ENCODE assay signal across 8 cellular contexts in genomic region chr1:33641099-33641830, GRCh38.
DNase-seq lines count a peak whose midpoint lies in the region; ATAC-seq and TF ChIP-seq lines count a peak whose summit lies in the region.

No MANE protein-coding gene starts in this region.

- intact Hi-C loops in cardiac septum (cut with DNase I) (loop anchor here (5.0 kb wide), 1 partner anchor 956 kb away; no protein-coding TSS in a partner anchor), testis (cut with DNase I; ENCODE audit: low total_unique reads) (no loop called here), natural killer cell (cut with micrococcal nuclease) (no loop called here)

- no peak overlapping the region for H3K4me3 ChIP-seq in cardiac muscle cell
- H3K4me3 ChIP-seq in epithelial cell of proximal tubule (ENCODE audit: low read depth, low read length): no peak overlapping the region
- no peak overlapping the region for H3K4me3 ChIP-seq in testis

- no peak overlapping the region for H3K4me3 Mint-ChIP-seq in natural killer cell

- TF ChIP-seq POLR2A in testis (IDR thresholded peaks at IDR 0.05): no peak

- H3K27ac ChIP-seq in cardiac muscle cell (no peak overlapping the region), testis (no peak overlapping the region)

- DNase-seq in cardiac muscle cell (ENCODE audit: low read depth in 1 of 2, low spot score in 1 of 2): peak; percentile 23 to 45
- no peak for DNase-seq in cardiac septum (ENCODE audit: low spot score)
- peak; percentile 36 for DNase-seq in NCI-H510A treated with DMSO at 0.1 percent for 48 hours (lab: John Stamatoyannopoulos, UW)
- no peak for DNase-seq in epithelial cell of proximal tubule (ENCODE audit: low read depth)
- DNase-seq in testis: no peak
- no peak for DNase-seq in natural killer cell

- no peaks in the 10 kb centered on the region for H3K4me1 Mint-ChIP-seq in natural killer cell

- 86 to 89% methylated on average over 5 of the region's 5 CpGs for whole genome bisulfite sequencing in testis, 2 donors

- H3K36me3 Mint-ChIP-seq in natural killer cell: no peaks in the 10 kb centered on the region

- no peaks in the 10 kb centered on the region for H3K4me1 ChIP-seq in cardiac muscle cell (ENCODE audit: low read depth)
- H3K4me1 ChIP-seq in testis: no peaks in the 10 kb centered on the region

- H3K9me3 ChIP-seq in cardiac muscle cell (ENCODE audit: low read depth) (no peaks in the 10 kb centered on the region), testis (no peaks in the 10 kb centered on the region)

- H3K27me3 Mint-ChIP-seq in natural killer cell (ENCODE audit: low read depth in 2 of 2): peaks cover 23 to 46% of the 10 kb centered on the region in 2 donors

- no peaks in the 10 kb centered on the region for H3K9me3 Mint-ChIP-seq in natural killer cell

- H3K36me3 ChIP-seq in cardiac muscle cell (no peaks in the 10 kb centered on the region), testis (ENCODE audit: low read depth, missing control alignments) (no peaks in the 10 kb centered on the region)

- ATAC-seq in HG02852 (IDR thresholded peaks at IDR 0.05; ENCODE audit: unreplicated experiment) (no peak), HG03442 (IDR thresholded peaks at IDR 0.05; ENCODE audit: unreplicated experiment) (no peak), natural killer cell (no peak)

- no peak overlapping the region for H3K27ac Mint-ChIP-seq in natural killer cell

- TF ChIP-seq CTCF in cardiac muscle cell (IDR thresholded peaks at IDR 0.05; ENCODE audit: low read depth, low read length): peak; percentile 37
- peak; percentile 57 for TF ChIP-seq CTCF in epithelial cell of proximal tubule (conservative IDR thresholded peaks at IDR 0.05; ENCODE audit: low read depth, low read length)
- TF ChIP-seq CTCF in testis (IDR thresholded peaks at IDR 0.05): peak in 2 of 3 experiments; percentile 33 to 38
- no peak for TF ChIP-seq CTCF in natural killer cell (IDR thresholded peaks at IDR 0.05)

- H3K27me3 ChIP-seq in cardiac muscle cell (no peaks in the 10 kb centered on the region), testis (no peaks in the 10 kb centered on the region)

Comparison
In these comparisons a context has a peak if more than half of its experiments do, and no peak if none do; other contexts are left out.
1. DNase-seq: peak in cardiac muscle cell (2 of 2) and NCI-H510A treated with DMSO at 0.1 percent for 48 hours (single experiment); none in cardiac septum (single experiment), epithelial cell of proximal tubule (single experiment), testis (single experiment) and natural killer cell (single experiment).